7 cellular contexts compared by ENCODE assay signal in the genomic region with DNA sequence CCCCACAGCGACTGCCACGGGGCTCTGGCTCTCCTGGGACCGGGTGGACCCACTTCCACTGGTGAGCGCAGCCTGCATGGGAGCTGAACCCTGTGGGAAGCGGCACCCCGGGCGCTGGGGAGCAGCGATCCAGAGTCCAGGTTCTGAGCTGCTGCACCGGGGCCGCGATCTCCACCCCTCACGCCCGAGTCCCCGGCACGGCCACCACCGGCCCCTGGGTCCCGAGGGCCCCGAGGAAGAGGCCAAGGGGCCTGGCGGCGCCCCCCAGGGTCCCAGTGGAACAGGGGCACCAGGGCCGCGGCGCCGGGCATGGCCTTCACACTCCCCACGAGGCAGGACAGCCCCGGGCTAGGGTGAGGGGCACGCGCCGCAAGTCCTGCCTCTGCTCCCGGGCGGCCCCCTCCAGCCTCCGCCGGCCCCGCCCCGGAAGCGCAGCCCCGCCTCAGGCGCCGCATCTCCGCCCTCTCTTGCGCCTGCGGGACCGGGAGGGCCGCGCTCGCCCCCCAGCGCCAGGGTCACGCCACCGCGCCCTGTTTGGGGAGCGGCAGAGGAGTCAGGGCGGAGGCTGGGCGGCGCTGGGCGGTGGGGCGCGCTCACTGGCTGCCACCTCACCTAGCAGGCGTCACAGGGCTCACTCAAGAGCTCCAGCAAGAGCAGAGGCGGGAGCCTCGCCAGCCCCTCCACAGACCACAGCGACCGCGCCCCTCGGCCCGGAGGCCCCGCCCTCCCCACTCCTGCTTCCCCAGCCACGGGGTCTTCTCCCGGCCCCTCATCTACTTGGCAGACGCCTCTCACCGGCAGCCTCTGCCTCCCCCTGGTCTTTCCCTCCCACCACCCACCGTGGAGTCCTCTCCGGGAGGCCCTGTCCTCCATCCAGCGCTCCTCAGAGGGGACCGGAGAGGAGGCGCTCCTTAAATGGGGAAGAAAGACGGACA.
A peak's percentile ranks its signal among the peaks of the same experiment; 100 is the strongest.
DNase-seq lines count a peak whose midpoint lies in the region; ATAC-seq and TF ChIP-seq lines count a peak whose summit lies in the region.

No MANE protein-coding gene starts in this region.

- DNase-seq in NCI-H69 (lab: John Stamatoyannopoulos, UW) (peak; percentile 85), activated T-cell treated with anti-CD3 and anti-CD28 coated beads for 4 hours (peak; percentile 81), erythroblast (lab: John Stamatoyannopoulos, UW) (peak; percentile 94 to 95)
- peak; percentile 76 to 84 for DNase-seq in stimulated activated CD8-positive, alpha-beta memory T cell treated with anti-CD3 and anti-CD28 coated beads, Interleukin-4, amount 100 ng/mL, for 4 hours (ENCODE audit: low read depth in 2 of 2, low spot score in 1 of 2)

- ATAC-seq in GM18861 (IDR thresholded peaks at IDR 0.05; ENCODE audit: unreplicated experiment) (peak; percentile 86), HG03064 (IDR thresholded peaks at IDR 0.05; ENCODE audit: low read depth, unreplicated experiment) (peak; percentile 78)

- peak overlapping the region; percentile 74 to 76 for H3K9ac ChIP-seq in mucosa of rectum (ENCODE audit: low read depth in 1 of 2, low read length in 2 of 2)

- H3K27ac ChIP-seq in mucosa of rectum (ENCODE audit: low read depth in 2 of 2, low read length in 2 of 2) = peak overlapping the region; percentile 70 to 72

- peak overlapping the region; percentile 53 to 73 for H3K4me3 ChIP-seq in mucosa of rectum (ENCODE audit: low read length in 2 of 2)

- H3K36me3 ChIP-seq in mucosa of rectum (ENCODE audit: control insufficient read depth in 2 of 2, insufficient read depth in 2 of 2, low read length in 2 of 2) = peaks cover 7 to 26% of the 10 kb centered on the region in 2 donors

- no peaks in the 10 kb centered on the region for H3K27me3 ChIP-seq in mucosa of rectum (ENCODE audit: control insufficient read depth in 2 of 2, insufficient read depth in 2 of 2, low read length in 2 of 2)

- peaks cover 9 to 18% of the 10 kb centered on the region in 2 donors for H3K4me1 ChIP-seq in mucosa of rectum (ENCODE audit: control insufficient read depth in 2 of 2, insufficient read depth in 2 of 2, low read length in 2 of 2)

- no peak for TF ChIP-seq POLR2A in erythroblast (IDR thresholded peaks at IDR 0.05; ENCODE audit: low read length)

- H3K9me3 ChIP-seq in mucosa of rectum (ENCODE audit: control insufficient read depth in 2 of 2, low read length in 2 of 2) = no peaks in the 10 kb centered on the region

Comparison
In these comparisons a context has a peak if more than half of its experiments do, and no peak if none do; other contexts are left out.
1. Peak in every context shown above with its lines: DNase-seq, ATAC-seq, H3K4me3 ChIP-seq and H3K27ac ChIP-seq.